Comparison of ENCODE assay signal across 8 cellular contexts in the genomic region with DNA sequence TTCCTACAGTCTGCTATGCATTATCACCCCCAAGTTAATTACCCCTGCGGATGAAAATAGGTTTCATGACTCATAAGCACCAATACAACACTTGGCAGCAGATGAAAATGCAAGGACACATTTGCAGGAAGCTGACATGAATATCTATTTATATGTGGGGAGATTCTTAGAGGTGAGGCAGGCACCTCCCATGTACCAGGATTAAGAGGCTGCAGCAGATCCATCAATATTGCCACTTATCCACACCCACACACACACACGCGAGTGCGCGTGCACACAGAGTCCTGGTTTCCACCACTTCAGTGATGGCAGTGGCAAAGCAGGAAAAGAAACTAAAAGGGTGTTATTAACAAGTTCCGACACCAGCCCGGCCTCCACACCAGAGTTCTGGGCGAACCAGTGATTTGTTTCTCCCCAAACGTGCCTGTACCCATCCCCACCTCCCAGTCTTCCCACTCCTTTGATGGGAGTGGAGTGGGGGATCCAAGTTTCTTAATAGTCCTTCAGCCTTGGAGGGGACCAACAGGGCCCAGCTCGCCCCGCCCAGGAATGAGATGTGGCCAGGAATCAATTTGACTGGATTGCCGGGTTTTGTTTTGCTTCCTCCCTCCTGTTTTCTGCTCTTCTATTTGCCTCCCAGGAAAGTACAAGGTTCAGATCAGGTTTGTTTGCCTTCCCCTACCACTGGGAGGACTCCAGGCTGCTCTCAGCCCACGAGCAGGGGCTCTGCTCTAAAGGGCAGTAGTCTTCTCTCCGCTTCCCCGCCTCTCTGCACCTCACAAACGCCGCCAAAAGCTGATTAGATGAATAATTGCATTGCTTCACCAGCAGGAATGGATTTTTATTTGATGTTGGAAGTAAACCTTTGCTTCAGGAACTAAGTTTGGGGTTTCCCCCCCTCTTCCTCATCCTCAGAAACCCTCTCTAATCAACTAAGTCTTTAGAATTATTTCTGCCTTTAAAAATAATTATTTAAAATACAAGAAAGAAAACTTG. TPM values are rescaled to one million over a fixed set of nuclear protein-coding genes. Genes with fewer than 3 reads are reported as not detected.
DNase-seq lines count a peak whose midpoint lies in the region; ATAC-seq and TF ChIP-seq lines count a peak whose summit lies in the region.

No MANE protein-coding gene starts in this region.

- DNase-seq in NCI-H1417 (lab: John Stamatoyannopoulos, UW) (peak; percentile 55 to 82 (median 61)), NCI-H1417 treated with DMSO at 0.1 percent for 48 hours (lab: John Stamatoyannopoulos, UW) (no peak), OCI-M1 (lab: John Stamatoyannopoulos, UW) (peak; percentile 3), lung microvascular endothelial cell (ENCODE audit: low read depth in 2 of 2) (peak; percentile 49 to 53), testis (peak; percentile 53)

- H3K27ac ChIP-seq in cingulate gyrus (ENCODE audit: low read depth, low read length) (peak overlapping the region; percentile 58), testis (peak overlapping the region; percentile 36 to 69)

- intact Hi-C loops in testis (cut with DNase I; ENCODE audit: low total_unique reads): no loop called here

- TF ChIP-seq CTCF in testis (IDR thresholded peaks at IDR 0.05): no peak

- H3K4me1 ChIP-seq in testis: peaks cover 27% of the 10 kb centered on the region

- WGBS in testis, 2 donors: 25 to 31% methylated on average over 17 of the region's 17 CpGs

- H3K36me3 ChIP-seq in testis (ENCODE audit: low read depth, missing control alignments): no peaks in the 10 kb centered on the region

- peak overlapping the region in 1 of 2 donors; percentile 17 for H3K4me3 ChIP-seq in testis

- no peak for TF ChIP-seq POLR2A in testis (IDR thresholded peaks at IDR 0.05)

- H3K9me3 ChIP-seq in testis: no peaks in the 10 kb centered on the region

- H3K27me3 ChIP-seq in testis: no peaks in the 10 kb centered on the region

- ATAC-seq in GM19397 (IDR thresholded peaks at IDR 0.05; ENCODE audit: unreplicated experiment) (no peak), GM21529 (IDR thresholded peaks at IDR 0.05; ENCODE audit: unreplicated experiment) (no peak)

RNA-seq across cellular contexts. Expression of gene IRF2BPL, which starts 5.2 kb away (rescaled TPM):
- 5.4 and 10.1 TPM in 2 replicates for total RNA-seq in lung microvascular endothelial cell
- 100 to 1,000 TPM in 1 of 2 donors, 10 to 100 TPM in 1; 94.6 to 120 TPM for total RNA-seq in testis
- 30.9 TPM for polyA plus RNA-seq in testis (ENCODE audit: insufficient read depth, low read depth, low replicate concordance)
